Comparison of ENCODE assay signal across 10 cellular contexts in the genomic region with DNA sequence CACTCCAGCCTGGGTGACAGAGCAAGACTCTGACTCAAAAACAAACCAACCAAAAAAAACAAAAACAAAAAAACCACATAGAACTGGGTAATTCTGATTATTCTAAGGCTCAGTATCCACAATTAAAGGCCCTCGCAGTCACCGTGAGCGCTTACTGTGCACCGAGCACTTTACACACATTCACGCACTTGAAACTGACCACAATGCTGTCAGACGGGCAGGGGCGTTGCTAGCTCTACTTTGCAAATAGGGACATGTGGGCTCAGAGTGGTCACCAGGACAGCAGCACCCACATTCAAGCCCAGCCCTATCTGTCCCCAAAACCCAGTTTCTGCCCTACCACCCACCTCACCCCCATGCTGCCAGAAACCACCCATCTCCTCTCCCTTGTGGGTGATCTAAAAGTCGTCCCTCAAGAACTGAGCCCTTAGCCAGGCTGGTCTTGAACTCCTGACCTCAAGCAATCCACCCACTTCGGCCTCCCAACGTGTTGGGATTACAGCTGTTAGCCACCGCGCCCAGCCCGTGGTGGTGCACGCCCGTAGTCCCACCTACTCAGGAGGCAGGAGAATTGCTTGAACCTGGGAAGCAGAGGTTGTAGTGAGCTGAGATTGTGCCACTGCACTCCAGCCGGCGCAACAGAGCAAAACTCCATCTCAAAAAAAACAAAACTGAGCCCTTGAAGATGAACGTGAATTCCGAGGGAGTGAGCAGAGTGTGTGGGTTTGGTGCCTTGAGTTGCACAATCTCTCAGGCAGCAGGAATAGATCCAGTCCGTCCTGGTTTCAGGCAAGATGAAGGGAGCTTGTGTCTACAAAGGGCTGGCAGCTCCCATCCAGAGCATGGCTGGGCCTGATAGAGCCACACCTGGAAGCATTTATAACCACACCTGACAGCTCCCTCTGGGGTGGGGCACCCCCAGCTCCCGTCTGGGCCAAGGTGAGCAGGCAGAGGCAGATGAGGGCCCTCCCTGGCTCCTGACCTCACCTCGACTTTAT. TPM values are rescaled to one million over a fixed set of nuclear protein-coding genes. Genes with fewer than 3 reads are reported as not detected.
DNase-seq lines count a peak whose midpoint lies in the region; ATAC-seq and TF ChIP-seq lines count a peak whose summit lies in the region.
"Had no signal": no experiment of that assay in that cellular context is flagged by ENCODE, and none has a peak within 500 bp of the region (broad histone marks: within the 10 kb centered on the region; RNA-seq: fewer than 3 reads in every experiment).

No MANE protein-coding gene starts in this region.

- H3K27me3 ChIP-seq in right lobe of liver (no peaks in the 10 kb centered on the region), transverse colon (no peaks in the 10 kb centered on the region)

- H3K27ac ChIP-seq in right lobe of liver (peak overlapping the region in 2 of 3 donors; percentile 47 to 58), transverse colon (peak overlapping the region; percentile 90 to 98 (median 92))

- TF ChIP-seq POLR2A in right lobe of liver (IDR thresholded peaks at IDR 0.05) (no peak), transverse colon (IDR thresholded peaks at IDR 0.05) (peak; percentile 23)

- H3K4me1 ChIP-seq in right lobe of liver (peaks cover 0 to 14% (median 4%) of the 10 kb centered on the region in 4 donors), transverse colon (peaks cover 47 to 65% (median 64%) of the 10 kb centered on the region in 4 donors)

- ATAC-seq in right lobe of liver (peak; percentile 37 to 66 (median 55)), GM21723 (IDR thresholded peaks at IDR 0.05; ENCODE audit: unreplicated experiment) (no peak)

- H3K4me3 ChIP-seq in cardiac fibroblast (replicated peaks in 1 of 2; ENCODE audit: low read depth in 2 of 2, low read length in 2 of 2): no peak overlapping the region
- H3K4me3 ChIP-seq in right lobe of liver: no peak overlapping the region
- H3K4me3 ChIP-seq in transverse colon: no peak overlapping the region

- intact Hi-C loops in right lobe of liver (cut with DNase I): no loop called here
- intact Hi-C loops in transverse colon (cut with DNase I; ENCODE audit: low total_unique reads): no loop called here

- in situ Hi-C loops in transverse colon (cut with MboI; ENCODE audit: low pct_ligation_motif_present in 1 of 4, low pct_unique_long_range_greater_than_20kb in 1 of 4, low sequenced_read_pairs in 3 of 4): no loop called here

- H3K36me3 ChIP-seq in right lobe of liver (no peaks in the 10 kb centered on the region), transverse colon (no peaks in the 10 kb centered on the region)

- 65% methylated on average over 14 of the region's 22 CpGs for WGBS in right lobe of liver (ENCODE audit: insufficient coverage, low coverage, low lambda C conversion rate, missing lambda C conversion rate)
- WGBS in transverse colon (ENCODE audit: low coverage in 1 of 2), 2 donors: 47 to 50% methylated on average over 6 to 21 of the region's 22 CpGs

- TF ChIP-seq CTCF in cardiac fibroblast (IDR thresholded peaks at IDR 0.05; ENCODE audit: low read depth, low read length) (no peak), right lobe of liver (IDR thresholded peaks at IDR 0.05) (no peak), transverse colon (IDR thresholded peaks at IDR 0.05) (no peak)

- DNase-seq in NCI-H146 (lab: John Stamatoyannopoulos, UW) (peak; percentile 39), NCI-H146 treated with DMSO at 0.1 percent for 48 hours (lab: John Stamatoyannopoulos, UW; ENCODE audit: unreplicated experiment) (no peak), cardiac fibroblast (ENCODE audit: low read depth in 2 of 2) (peak; percentile 92 to 93), right lobe of liver (peak in 2 of 3 donors; percentile 71 to 74), transverse colon (peak; percentile 90), foreskin melanocyte (no peak), middle frontal gyrus (ENCODE audit: extremely low spot score, low spot score) (no peak)
- DNase-seq: CD4-positive, CD25-positive, alpha-beta regulatory T cell; NCI-H1105 treated with DMSO at 0.1 percent for 48 hours had no signal

- TF ChIP-seq EP300 in transverse colon (IDR thresholded peaks at IDR 0.05; ENCODE audit: low read depth): no peak

- H3K9me3 ChIP-seq in right lobe of liver (no peaks in the 10 kb centered on the region), transverse colon (no peaks in the 10 kb centered on the region)

RNA-seq across cellular contexts. Expression of a gene that starts 5.4 kb away (rescaled TPM):
- 100 to 1,000 TPM in 5 of 6 experiments, 10 to 100 TPM in 1; 64.4 to 275 (median 234) TPM for total RNA-seq in right lobe of liver
- total RNA-seq in transverse colon: 1,000 to 10,000 TPM in 1 of 4 donors, 100 to 1,000 TPM in 3; 387 to 1,086 (median 519) TPM

Comparison
In these comparisons a context has a peak if more than half of its experiments do, and no peak if none do; other contexts are left out.
1. DNase-seq: peak in NCI-H146 (single experiment), cardiac fibroblast (2 of 2), right lobe of liver (2 of 3) and transverse colon (single experiment); none in NCI-H146 treated with DMSO at 0.1 percent for 48 hours (single experiment), foreskin melanocyte (single experiment) and middle frontal gyrus (single experiment).